ENCODE assay signal across 8 cellular contexts in genomic region chr7:107564553-107565298, GRCh38. TPM values are rescaled to one million over a fixed set of nuclear protein-coding genes. Genes with fewer than 3 reads are reported as not detected.
A peak's percentile ranks its signal among the peaks of the same experiment; 100 is the strongest.
DNase-seq lines count a peak whose midpoint lies in the region; ATAC-seq, FAIRE-seq and TF ChIP-seq lines count a peak whose summit lies in the region.

No MANE protein-coding gene starts in this region.

- H3K27ac Mint-ChIP-seq in astrocyte (ENCODE audit: unreplicated experiment) = peak overlapping the region; percentile 43

- WGBS in HepG2 (ENCODE audit: low lambda C conversion rate) = 28% methylated on average over 9 of the region's 9 CpGs

- H4K20me1 ChIP-seq in astrocyte (ENCODE audit: insufficient read depth, low read length) (peaks cover 1% of the 10 kb centered on the region), HepG2 (ENCODE audit: insufficient read depth, low read length) (0 out of 2 replicates have a peak, but pooled peaks cover 2% of the 10 kb centered on the region)

- TF ChIP-seq POLR2A in HepG2 (IDR thresholded peaks at IDR 0.05; ENCODE audit: insufficient read depth in 1 of 2, low read depth in 2 of 2, low read length in 2 of 2) = no peak

- TF ChIP-seq EP300 in HepG2 (IDR thresholded peaks at IDR 0.05; ENCODE audit: low read depth in 2 of 2, low read length in 2 of 2) = no peak
- no peak for TF ChIP-seq EP300 in HepG2 (CRISPR knock-in tag; IDR thresholded peaks at IDR 0.05; ENCODE audit: borderline replicate concordance)

- H3K4me1 Mint-ChIP-seq in astrocyte (ENCODE audit: low read depth, unreplicated experiment) = peaks cover 34% of the 10 kb centered on the region

- no peak for TF ChIP-seq RAD21 in HepG2 (CRISPR knock-in tag; IDR thresholded peaks at IDR 0.05)

- H3K27me3 Mint-ChIP-seq in astrocyte (ENCODE audit: low read depth, unreplicated experiment) = no peaks in the 10 kb centered on the region

- DNase-seq in AG09309 (ENCODE audit: low read depth) (peak; percentile 68), astrocyte (ENCODE audit: low read depth) (peak; percentile 93), HepG2 (ENCODE audit: low spot score) (no peak), tibial artery (no peak), GM10248 (ENCODE audit: extremely low spot score) (no peak)
- DNase-seq in stimulated activated CD4-positive, alpha-beta T cell treated with anti-CD3 and anti-CD28 coated beads, Interleukin-2, amount 100 ng/mL, for 48 hours = no peak

- POLR2A ChIA-PET in HepG2 (lab: Yijun Ruan, JAX) = interaction anchor here (1.8 kb wide), 1 partner anchor 15 kb away, joined by 13 read pairs; the partner anchor contains the start of gene BCAP29
- POLR2A ChIA-PET in GM10248 (lab: Yijun Ruan, JAX) = interaction anchor here (1.0 kb wide), 2 partner anchors 11 to 395 kb away, joined by 3 read pairs; no protein-coding TSS in a partner anchor

- H3K4me3 Mint-ChIP-seq in astrocyte (ENCODE audit: unreplicated experiment) = peak overlapping the region; percentile 84

- H3K27ac ChIP-seq in astrocyte (ENCODE audit: low read depth, low read length) = peak overlapping the region; percentile 99
- peak overlapping the region; percentile 88 for H3K27ac ChIP-seq in HepG2 (ENCODE audit: extremely low read length, insufficient read depth, low read length)
- peak overlapping the region; percentile 90 to 95 for H3K27ac ChIP-seq in tibial artery

- peaks cover 42% of the 10 kb centered on the region for H3K79me2 ChIP-seq in astrocyte (ENCODE audit: insufficient read depth, low read length)
- peaks cover 44% of the 10 kb centered on the region for H3K79me2 ChIP-seq in HepG2 (ENCODE audit: insufficient read depth, low read length)

- no peaks in the 10 kb centered on the region for H3K9me3 Mint-ChIP-seq in astrocyte (ENCODE audit: unreplicated experiment)

- intact Hi-C loops in HepG2 (cut with micrococcal nuclease; ENCODE audit: unreplicated experiment) = no loop called here
- intact Hi-C loops in tibial artery (cut with DNase I; ENCODE audit: low total_unique reads) = no loop called here

- BruUV-seq in HepG2 (replicated peaks; lab: Mats Ljungman, UMichigan) = TSS peak; percentile 72

- CTCF ChIA-PET in HepG2 (lab: Yijun Ruan, JAX; ENCODE audit: low intra/inter-chr PET ratio, low total read pairs) (no interaction called here), GM10248 (lab: Yijun Ruan, JAX) (interaction anchor here (1.3 to 1.8 kb wide), 2 partner anchors 8 to 11 kb away, joined by 6 to 8 read pairs; no protein-coding TSS in a partner anchor)

- no peaks in the 10 kb centered on the region for H3K27me3 ChIP-seq in astrocyte (ENCODE audit: insufficient read depth, low read length)
- no peaks in the 10 kb centered on the region; a peak in 1 of 5 replicates for H3K27me3 ChIP-seq in HepG2 (ENCODE audit: control insufficient read depth in 1 of 2, insufficient read depth in 2 of 2, low read length in 2 of 2)
- no peaks in the 10 kb centered on the region for H3K27me3 ChIP-seq in tibial artery

- TF ChIP-seq CTCF in AG09309 (IDR thresholded peaks at IDR 0.05; ENCODE audit: control insufficient read depth, insufficient read depth, low read depth, low read length, missing control alignments) (no peak), astrocyte (IDR thresholded peaks at IDR 0.05; ENCODE audit: insufficient read depth, low read depth, low read length) (no peak), HepG2 (CRISPR knock-in tag; IDR thresholded peaks at IDR 0.05) (no peak), tibial artery (IDR thresholded peaks at IDR 0.05) (no peak), GM10248 (IDR thresholded peaks at IDR 0.05; ENCODE audit: control extremely low read depth, extremely low read depth, low read depth, missing control alignments) (no peak)

- H3K4me2 ChIP-seq in astrocyte (ENCODE audit: low read length) (peak overlapping the region; percentile 89), HepG2 (ENCODE audit: low read depth, low read length) (peak overlapping the region; percentile 81)

- ATAC-seq in HG03571 (IDR thresholded peaks at IDR 0.05; ENCODE audit: unreplicated experiment) (peak; percentile 1), HepG2 (no peak), GM19395 (IDR thresholded peaks at IDR 0.05; ENCODE audit: unreplicated experiment) (no peak)

- in situ Hi-C loops in HepG2 (cut with HindIII; ENCODE audit: extremely low pct_ligation_motif_present, low pct_unique_long_range_greater_than_20kb) = no loop called here

- no peaks in the 10 kb centered on the region for H3K36me3 Mint-ChIP-seq in astrocyte (ENCODE audit: low read depth, unreplicated experiment)

- no peaks in the 10 kb centered on the region for H3K9me3 ChIP-seq in astrocyte (ENCODE audit: insufficient read depth, low read depth, low read length)
- no peaks in the 10 kb centered on the region for H3K9me3 ChIP-seq in HepG2 (ENCODE audit: low read length)
- H3K9me3 ChIP-seq in tibial artery = no peaks in the 10 kb centered on the region

- H2AFZ ChIP-seq in astrocyte (ENCODE audit: low read depth, low read length) (peak overlapping the region; percentile 96), HepG2 (ENCODE audit: low read length) (peak overlapping the region; percentile 80)

- H3K36me3 ChIP-seq in astrocyte (ENCODE audit: insufficient read depth, low read length) (no peaks in the 10 kb centered on the region), HepG2 (replicated peaks in 1 of 2; ENCODE audit: control insufficient read depth in 1 of 2, insufficient read depth in 2 of 2, low read length in 2 of 2) (no peaks in the 10 kb centered on the region), tibial artery (no peaks in the 10 kb centered on the region)

- H3K4me3 ChIP-seq in AG09309 (ENCODE audit: control insufficient read depth, low read depth, low read length) (peak overlapping the region; percentile 63), astrocyte (ENCODE audit: insufficient read depth, low read depth, low read length) (peak overlapping the region; percentile 87), HepG2 (replicated peaks in 1 of 3; ENCODE audit: insufficient read depth in 1 of 3, low read depth in 2 of 3, low read length in 3 of 3) (peak overlapping the region; percentile 86 to 100 (median 94)), tibial artery (peak overlapping the region; percentile 79 to 90)

- H3K9ac ChIP-seq in astrocyte (ENCODE audit: low read length) (peak overlapping the region; percentile 98), HepG2 (ENCODE audit: insufficient read depth, low read depth, low read length) (peak overlapping the region; percentile 97)

- FAIRE-seq in astrocyte (lab: Jason Lieb, UNC) (peak; percentile 73), HepG2 (lab: Jason Lieb, UNC) (no peak)

- H3K4me1 ChIP-seq in astrocyte (ENCODE audit: insufficient read depth, low read length) (peaks cover 40% of the 10 kb centered on the region), HepG2 (ENCODE audit: insufficient read depth, low read length) (peaks cover 47% of the 10 kb centered on the region), tibial artery (peaks cover 0 to 46% (median 24%) of the 10 kb centered on the region in 4 donors)

RNA-seq across cellular contexts. Expression of gene DUS4L, which starts 1.0 kb away (rescaled TPM):
- total RNA-seq in astrocyte (6.3 and 6.7 TPM in 2 replicates), HepG2 (2016; rRNA removed; fragmentation: Illumina TruSeq; extraction: Trizol) (9.8 and 10.6 TPM in 2 replicates)
- 4.9 and 6.6 TPM in 2 replicates for total RNA-seq in HepG2 (2016; cell fraction: cytosol; rRNA removed; fragmentation: Illumina TruSeq; extraction: Trizol; ENCODE audit: low read depth)
- 8.8 and 10.7 TPM in 2 replicates for total RNA-seq in HepG2 (2016; cell fraction: insoluble cytoplasmic fraction; rRNA removed; fragmentation: Illumina TruSeq; extraction: Trizol)
- 7.6 and 9.0 TPM in 2 replicates for total RNA-seq in HepG2 (2016; cell fraction: membrane; rRNA removed; fragmentation: Illumina TruSeq; extraction: Trizol)
- total RNA-seq in HepG2 (2016; cell fraction: nucleus; rRNA removed; fragmentation: Illumina TruSeq; extraction: Trizol) = 12.6 and 14.1 TPM in 2 replicates
- 3.9 and 5.6 TPM in 2 replicates for polyA plus RNA-seq in HepG2 (2011; rRNA removed)
- polyA plus RNA-seq in HepG2 (2011; cell fraction: cytosol; rRNA removed) = 2.0 and 2.7 TPM in 2 replicates
- polyA plus RNA-seq in HepG2 (2011; cell fraction: nucleus; rRNA removed) = 4.9 and 5.3 TPM in 2 replicates
- polyA plus RNA-seq in HepG2 (2012) = 5.9 and 8.4 TPM in 2 replicates
- polyA plus RNA-seq in HepG2 (2016; cell fraction: cytosol; fragmentation: Illumina TruSeq; extraction: Trizol; ENCODE audit: low read depth) = 2.7 and 3.6 TPM in 2 replicates
- 10.6 and 11.7 TPM in 2 replicates for polyA plus RNA-seq in HepG2 (2016; cell fraction: insoluble cytoplasmic fraction; fragmentation: Illumina TruSeq; extraction: Trizol; ENCODE audit: low read depth)
- polyA plus RNA-seq in HepG2 (2016; cell fraction: membrane; fragmentation: Illumina TruSeq; extraction: Trizol; ENCODE audit: low read depth) = 6.6 and 7.0 TPM in 2 replicates
- 11.8 and 16.4 TPM in 2 replicates for polyA plus RNA-seq in HepG2 (2016; cell fraction: nucleus; fragmentation: Illumina TruSeq; extraction: Trizol; ENCODE audit: insufficient read depth, low read depth)
- 3.5 and 8.4 TPM in 2 replicates for polyA minus RNA-seq in HepG2 (2011; rRNA and poly(A)+ RNA removed; ENCODE audit: low replicate concordance)
- polyA minus RNA-seq in HepG2 (2011; cell fraction: cytosol; rRNA and poly(A)+ RNA removed) = 2.2 and 3.5 TPM in 2 replicates
- polyA minus RNA-seq in HepG2 (2011; cell fraction: nucleus; rRNA and poly(A)+ RNA removed) = 13.6 and 18.8 TPM in 2 replicates

RNA-seq across cellular contexts. Expression of gene COG5, which starts 1.0 kb away (rescaled TPM):
- total RNA-seq in astrocyte = 53.4 and 57.1 TPM in 2 replicates
- total RNA-seq in HepG2 (2016; rRNA removed; fragmentation: Illumina TruSeq; extraction: Trizol) = 31.3 and 50.0 TPM in 2 replicates
- total RNA-seq in HepG2 (2016; cell fraction: cytosol; rRNA removed; fragmentation: Illumina TruSeq; extraction: Trizol; ENCODE audit: low read depth) = 6.1 and 6.8 TPM in 2 replicates
- 31.5 and 51.4 TPM in 2 replicates for total RNA-seq in HepG2 (2016; cell fraction: insoluble cytoplasmic fraction; rRNA removed; fragmentation: Illumina TruSeq; extraction: Trizol)
- total RNA-seq in HepG2 (2016; cell fraction: membrane; rRNA removed; fragmentation: Illumina TruSeq; extraction: Trizol) = 7.1 and 7.8 TPM in 2 replicates
- 69.2 and 71.8 TPM in 2 replicates for total RNA-seq in HepG2 (2016; cell fraction: nucleus; rRNA removed; fragmentation: Illumina TruSeq; extraction: Trizol)
- 16.0 and 20.4 TPM in 2 replicates for polyA plus RNA-seq in HepG2 (2011; rRNA removed)
- polyA plus RNA-seq in HepG2 (2011; cell fraction: cytosol; rRNA removed) = 10.2 and 16.7 TPM in 2 replicates
- polyA plus RNA-seq in HepG2 (2011; cell fraction: nucleus; rRNA removed) = 16.2 and 20.5 TPM in 2 replicates
- 15.0 and 17.6 TPM in 2 replicates for polyA plus RNA-seq in HepG2 (2012)
- 0.83 and 0.87 TPM in 2 replicates for polyA plus RNA-seq in HepG2 (2016; cell fraction: cytosol; fragmentation: Illumina TruSeq; extraction: Trizol; ENCODE audit: low read depth)
- 26.2 and 32.7 TPM in 2 replicates for polyA plus RNA-seq in HepG2 (2016; cell fraction: insoluble cytoplasmic fraction; fragmentation: Illumina TruSeq; extraction: Trizol; ENCODE audit: low read depth)
- polyA plus RNA-seq in HepG2 (2016; cell fraction: membrane; fragmentation: Illumina TruSeq; extraction: Trizol; ENCODE audit: low read depth) = 2.2 and 2.3 TPM in 2 replicates
- polyA plus RNA-seq in HepG2 (2016; cell fraction: nucleus; fragmentation: Illumina TruSeq; extraction: Trizol; ENCODE audit: insufficient read depth, low read depth) = 16.4 and 19.9 TPM in 2 replicates
- polyA minus RNA-seq in HepG2 (2011; rRNA and poly(A)+ RNA removed; ENCODE audit: low replicate concordance) = 15.6 and 20.7 TPM in 2 replicates
- polyA minus RNA-seq in HepG2 (2011; cell fraction: cytosol; rRNA and poly(A)+ RNA removed) = 18.6 and 26.5 TPM in 2 replicates
- polyA minus RNA-seq in HepG2 (2011; cell fraction: nucleus; rRNA and poly(A)+ RNA removed) = 95.6 and 135 TPM in 2 replicates

RNA-seq across cellular contexts. Expression of gene BCAP29, which starts 15.3 kb away (rescaled TPM):
- 48.0 and 54.9 TPM in 2 replicates for total RNA-seq in astrocyte
- total RNA-seq in HepG2 (2016; rRNA removed; fragmentation: Illumina TruSeq; extraction: Trizol) = 27.8 and 35.6 TPM in 2 replicates
- 9.7 and 10.3 TPM in 2 replicates for total RNA-seq in HepG2 (2016; cell fraction: cytosol; rRNA removed; fragmentation: Illumina TruSeq; extraction: Trizol; ENCODE audit: low read depth)
- total RNA-seq in HepG2 (2016; cell fraction: insoluble cytoplasmic fraction; rRNA removed; fragmentation: Illumina TruSeq; extraction: Trizol) = 24.9 and 34.5 TPM in 2 replicates
- 15.3 and 18.6 TPM in 2 replicates for total RNA-seq in HepG2 (2016; cell fraction: membrane; rRNA removed; fragmentation: Illumina TruSeq; extraction: Trizol)
- total RNA-seq in HepG2 (2016; cell fraction: nucleus; rRNA removed; fragmentation: Illumina TruSeq; extraction: Trizol) = 34.2 and 42.0 TPM in 2 replicates
- 11.1 and 15.3 TPM in 2 replicates for polyA plus RNA-seq in HepG2 (2011; rRNA removed)
- polyA plus RNA-seq in HepG2 (2011; cell fraction: cytosol; rRNA removed) = 6.6 and 15.3 TPM in 2 replicates
- polyA plus RNA-seq in HepG2 (2011; cell fraction: nucleus; rRNA removed) = 5.5 and 6.6 TPM in 2 replicates
- 18.6 and 33.9 TPM in 2 replicates for polyA plus RNA-seq in HepG2 (2012)
- 12.8 and 13.2 TPM in 2 replicates for polyA plus RNA-seq in HepG2 (2016; cell fraction: cytosol; fragmentation: Illumina TruSeq; extraction: Trizol; ENCODE audit: low read depth)
- 21.5 and 21.6 TPM in 2 replicates for polyA plus RNA-seq in HepG2 (2016; cell fraction: insoluble cytoplasmic fraction; fragmentation: Illumina TruSeq; extraction: Trizol; ENCODE audit: low read depth)
- 12.1 and 13.0 TPM in 2 replicates for polyA plus RNA-seq in HepG2 (2016; cell fraction: membrane; fragmentation: Illumina TruSeq; extraction: Trizol; ENCODE audit: low read depth)
- 41.8 and 43.2 TPM in 2 replicates for polyA plus RNA-seq in HepG2 (2016; cell fraction: nucleus; fragmentation: Illumina TruSeq; extraction: Trizol; ENCODE audit: insufficient read depth, low read depth)
- polyA minus RNA-seq in HepG2 (2011; rRNA and poly(A)+ RNA removed; ENCODE audit: low replicate concordance) = 6.7 and 10.7 TPM in 2 replicates
- 9.6 and 10.0 TPM in 2 replicates for polyA minus RNA-seq in HepG2 (2011; cell fraction: cytosol; rRNA and poly(A)+ RNA removed)
- 27.8 and 31.9 TPM in 2 replicates for polyA minus RNA-seq in HepG2 (2011; cell fraction: nucleus; rRNA and poly(A)+ RNA removed)

Comparison
In these comparisons a context has a peak if more than half of its experiments do, and no peak if none do; other contexts are left out.
1. DNase-seq: peak in AG09309 (single experiment) and astrocyte (single experiment); none in HepG2 (single experiment), tibial artery (0 of 2), stimulated activated CD4-positive, alpha-beta T cell treated with anti-CD3 and anti-CD28 coated beads, Interleukin-2, amount 100 ng/mL, for 48 hours (0 of 2) and GM10248 (single experiment).
2. Peak in every context shown above with its lines, with median percentiles within 50 percentile points of each other: H3K4me3 ChIP-seq and H3K27ac ChIP-seq.